In the genomic region with DNA sequence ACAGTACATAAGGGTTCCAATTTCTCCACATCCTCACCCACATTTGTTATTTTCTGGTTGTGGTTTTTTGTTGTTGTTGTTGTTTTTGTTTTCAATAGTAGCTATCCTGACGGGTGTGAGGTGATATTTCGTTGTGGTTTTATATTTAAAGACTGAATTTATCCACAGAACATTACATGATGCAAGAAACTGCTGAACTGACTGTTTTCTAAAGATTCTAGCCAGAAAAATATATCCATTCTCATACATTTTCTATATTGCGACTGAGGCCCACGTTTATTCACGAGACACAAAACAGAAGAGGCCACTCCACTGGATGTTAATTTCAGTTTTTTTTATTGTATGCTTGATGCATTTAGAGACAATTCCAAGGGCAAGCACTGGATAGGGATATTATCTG, we compare ENCODE assay signal across 22 cellular contexts.
DNase-seq lines count a peak whose midpoint lies in the region; ATAC-seq and TF ChIP-seq lines count a peak whose summit lies in the region.
"Had no signal": no experiment of that assay in that cellular context is flagged by ENCODE, and none has a peak within 500 bp of the region (broad histone marks: within the 10 kb centered on the region; RNA-seq: fewer than 3 reads in every experiment).

No MANE protein-coding gene starts in this region.

- no peak overlapping the region for H3K4me3 Mint-ChIP-seq in brain
- H3K4me3 Mint-ChIP-seq: B cell; CD4-positive, alpha-beta memory T cell; CD4-positive, CD25-positive, alpha-beta regulatory T cell; CD8-positive, alpha-beta memory T cell had no signal

- peaks cover 36% of the 10 kb centered on the region for H3K36me3 ChIP-seq in IMR-90 (ENCODE audit: control insufficient read depth, insufficient read depth, low read length)
- H3K36me3 ChIP-seq: BLaER1 treated with 17β-estradiol and CSF1 and Interleukin-3, amounts not matched to agents 10 nM and 100 nM had no signal

- no peak for DNase-seq in IMR-90
- no peak for DNase-seq in NCI-H2029 treated with DMSO at 0.1 percent for 48 hours (lab: John Stamatoyannopoulos, UW)
- DNase-seq in activated effector memory CD4-positive, alpha-beta T cell treated with Interleukin-2 at 50 U/mL for 16 hours, result no peak
- DNase-seq: 8988T; AML-193; CD4-positive, alpha-beta memory T cell; CD4-positive, CD25-positive, alpha-beta regulatory T cell; CD8-positive, alpha-beta memory T cell; COR-L47; DMS 273 treated with DMSO at 0.1 percent for 48 hours; DMS153; DMS53; DMS79; DND-41; EL; GDM1 had no signal

- no peaks in the 10 kb centered on the region for H3K9me3 ChIP-seq in IMR-90 (ENCODE audit: control insufficient read depth, insufficient read depth, low read length)
- H3K9me3 ChIP-seq: BLaER1 treated with 17β-estradiol and CSF1 and Interleukin-3, amounts not matched to agents 10 nM and 100 nM had no signal

- no peak overlapping the region for H4K5ac ChIP-seq in IMR-90 (ENCODE audit: low read depth, low read length)

- TF ChIP-seq CTCF in IMR-90 (conservative IDR thresholded peaks at IDR 0.05; ENCODE audit: low read depth, low read length) (no peak), brain (conservative IDR thresholded peaks at IDR 0.05) (no peak)

- no peak overlapping the region for H3K18ac ChIP-seq in IMR-90 (ENCODE audit: low read depth, low read length)

- H3K56ac ChIP-seq in IMR-90 (ENCODE audit: extremely low read depth, insufficient read depth, low read length), result no peak overlapping the region

- peaks cover 61% of the 10 kb centered on the region for H3K36me3 Mint-ChIP-seq in brain
- H3K36me3 Mint-ChIP-seq: CD4-positive, alpha-beta memory T cell; CD4-positive, CD25-positive, alpha-beta regulatory T cell; CD8-positive, alpha-beta memory T cell had no signal

- H4K20me1 ChIP-seq in IMR-90 (ENCODE audit: insufficient read depth, low read length), result peaks cover 5% of the 10 kb centered on the region; the same call in 1 of the 2 replicates
- H4K20me1 ChIP-seq: BLaER1 treated with 17β-estradiol and CSF1 and Interleukin-3, amounts not matched to agents 10 nM and 100 nM had no signal

- no peaks in the 10 kb centered on the region for H3K9me3 Mint-ChIP-seq in brain
- H3K9me3 Mint-ChIP-seq: CD8-positive, alpha-beta memory T cell had no signal

- H4K91ac ChIP-seq in IMR-90 (ENCODE audit: insufficient read depth, low read depth, low read length), result no peak overlapping the region

- H2BK20ac ChIP-seq in IMR-90 (ENCODE audit: low read depth, low read length), result no peak overlapping the region

- POLR2A ChIA-PET in IMR-90 (lab: Charles Lee; ENCODE audit: unreplicated experiment), result no interaction called here

- peaks cover 53% of the 10 kb centered on the region for H3K4me1 Mint-ChIP-seq in brain
- H3K4me1 Mint-ChIP-seq: B cell; CD4-positive, alpha-beta memory T cell; CD8-positive, alpha-beta memory T cell had no signal

- no peak overlapping the region for H2BK15ac ChIP-seq in IMR-90 (ENCODE audit: low read depth, low read length)

- H3K27me3 Mint-ChIP-seq in brain, result no peaks in the 10 kb centered on the region
- H3K27me3 Mint-ChIP-seq: B cell had no signal

- BruUV-seq in IMR-90 (replicated peaks; lab: Mats Ljungman, UMichigan), result no TSS peak

- no peak overlapping the region for H2AK5ac ChIP-seq in IMR-90 (ENCODE audit: low read depth, low read length)

- no peak for TF ChIP-seq POLR2A in IMR-90 (IDR thresholded peaks at IDR 0.05; ENCODE audit: low read depth, low read length)

- H3K9ac ChIP-seq in IMR-90 (ENCODE audit: low read depth, low read length), result no peak overlapping the region
- H3K9ac ChIP-seq: BLaER1 treated with 17β-estradiol and CSF1 and Interleukin-3, amounts not matched to agents 10 nM and 100 nM had no signal

- no peak overlapping the region for H2BK5ac ChIP-seq in IMR-90 (ENCODE audit: low read depth, low read length, poor library complexity, severe bottlenecking)

- CTCF ChIA-PET in IMR-90 (lab: Yijun Ruan, JAX), result no interaction called here

- ATAC-seq in IMR-90 (ENCODE audit: low read depth) (no peak), HG03439 (IDR thresholded peaks at IDR 0.05; ENCODE audit: unreplicated experiment) (no peak)
- ATAC-seq: GM12878 had no signal

- dilution Hi-C loops in IMR-90 (cut with HindIII; ENCODE audit: low sequenced_read_pairs, unreplicated experiment), result no loop called here

- no peak for TF ChIP-seq RAD21 in IMR-90 (IDR thresholded peaks at IDR 0.05; ENCODE audit: low read length)

- H3K23ac ChIP-seq in IMR-90 (ENCODE audit: low read depth, low read length), result no peak overlapping the region

- H3K27ac Mint-ChIP-seq in brain, result peak overlapping the region in 3 of 5 experiments; percentile 23 to 80 (median 35)
- H3K27ac Mint-ChIP-seq: CD4-positive, alpha-beta memory T cell; CD4-positive, CD25-positive, alpha-beta regulatory T cell had no signal

- no peaks in the 10 kb centered on the region for H3K27me3 ChIP-seq in IMR-90 (ENCODE audit: control insufficient read depth, insufficient read depth, low read length)
- H3K27me3 ChIP-seq: BLaER1 treated with 17β-estradiol and CSF1 and Interleukin-3, amounts not matched to agents 10 nM and 100 nM had no signal

- H2AFZ ChIP-seq in IMR-90 (replicated peaks; ENCODE audit: low read length, poor library complexity), result no peak overlapping the region

- no peak overlapping the region for H3K14ac ChIP-seq in IMR-90 (replicated peaks; ENCODE audit: low read depth, low read length)

- H3K9me1 ChIP-seq in IMR-90 (ENCODE audit: insufficient read depth, low read length), result no peaks in the 10 kb centered on the region

- no peak overlapping the region for H3K4ac ChIP-seq in IMR-90 (ENCODE audit: low read depth, low read length)

- no peak overlapping the region for H2AK9ac ChIP-seq in IMR-90 (replicated peaks; ENCODE audit: low read depth, low read length, poor library complexity)

- H3K27ac ChIP-seq in IMR-90 (ENCODE audit: insufficient read depth, low read length), result no peak overlapping the region
- H3K27ac ChIP-seq: BLaER1 treated with 17β-estradiol and CSF1 and Interleukin-3, amounts not matched to agents 10 nM and 100 nM; C4-2B had no signal

- H3K79me1 ChIP-seq in IMR-90 (ENCODE audit: low read depth in 1 of 2, low read length in 2 of 2), result peaks cover 3 to 6% of the 10 kb centered on the region in 2 experiments; a peak in 2 of 4 replicates

- intact Hi-C loops in IMR-90 (cut with micrococcal nuclease), result loop anchor here (2.0 to 5.0 kb wide), 2 partner anchors 171 to 282 kb away; no protein-coding TSS in a partner anchor

- no peaks in the 10 kb centered on the region for H3K4me1 ChIP-seq in IMR-90 (ENCODE audit: control insufficient read depth, insufficient read depth, low read length)

- in situ Hi-C loops in IMR-90 (cut with MboI; ENCODE audit: low sequenced_read_pairs), result no loop called here

- H2BK120ac ChIP-seq in IMR-90 (ENCODE audit: low read depth, low read length), result no peak overlapping the region

- H3K4me3 ChIP-seq in IMR-90 (ENCODE audit: insufficient read depth, low read depth, low read length), result no peak overlapping the region
- H3K4me3 ChIP-seq: BLaER1 treated with 17β-estradiol and CSF1 and Interleukin-3, amounts not matched to agents 10 nM and 100 nM; GM12878 had no signal

- no peak overlapping the region for H3K4me2 ChIP-seq in IMR-90 (ENCODE audit: low read depth, low read length)
- H3K4me2 ChIP-seq: BLaER1 treated with 17β-estradiol and CSF1 and Interleukin-3, amounts not matched to agents 10 nM and 100 nM had no signal

- H4K8ac ChIP-seq in IMR-90 (ENCODE audit: low read depth in 2 of 2, low read length in 2 of 2), result no peak overlapping the region

- no CpG with 5 or more reads among the region's 5 CpGs for WGBS in IMR-90 (ENCODE audit: extremely low coverage in 2 of 2, insufficient read length in 1 of 2), 2 experiments

TF ChIP-seq in IMR-90, 13 proteins besides CTCF, POLR2A, EP300 and RAD21:
- TF ChIP-seq MAFK (IDR thresholded peaks at IDR 0.05; ENCODE audit: low read depth, low read length) (peak; percentile 39; the same call in 1 of the 2 replicates), BHLHE40 (IDR thresholded peaks at IDR 0.05; ENCODE audit: low read depth, low read length) (no peak)
